ENCODE assay signal across 13 cellular contexts in genomic region chr11:12838463-12839120, GRCh38.
A peak's percentile ranks its signal among the peaks of the same experiment; 100 is the strongest.
DNase-seq lines count a peak whose midpoint lies in the region; ATAC-seq and TF ChIP-seq lines count a peak whose summit lies in the region.
"Had no signal": no experiment of that assay in that cellular context is flagged by ENCODE, and none has a peak within 500 bp of the region (broad histone marks: within the 10 kb centered on the region; RNA-seq: fewer than 3 reads in every experiment).

No MANE protein-coding gene starts in this region.

- H3K27ac ChIP-seq in BLaER1 (no peak overlapping the region), MM.1S (ENCODE audit: low read length) (peak overlapping the region; percentile 7; the same call in 1 of the 2 replicates)

- H3K4me3 ChIP-seq in BLaER1 (no peak overlapping the region), MM.1S (ENCODE audit: low read length) (peak overlapping the region; percentile 7; the same call in 1 of the 2 replicates), mucosa of descending colon (no peak overlapping the region)

- intact Hi-C loops in sciatic nerve (cut with DNase I) (no loop called here), mucosa of descending colon (cut with DNase I, micrococcal nuclease) (no loop called here)

- H3K9ac ChIP-seq in BLaER1 (no peak overlapping the region), MM.1S (ENCODE audit: low read length) (peak overlapping the region; percentile 0; the same call in 1 of the 2 replicates)

- H3K27me3 ChIP-seq in BLaER1 (no peaks in the 10 kb centered on the region), MM.1S (replicated peaks; ENCODE audit: insufficient read depth, low read length) (no peaks in the 10 kb centered on the region)
- H3K27me3 ChIP-seq: BE2C had no signal

- H3K4me1 ChIP-seq in BLaER1 (peaks cover 36% of the 10 kb centered on the region), MM.1S (ENCODE audit: low read length) (no peaks in the 10 kb centered on the region), mucosa of descending colon (ENCODE audit: low read depth) (peaks cover 7% of the 10 kb centered on the region)

- DNase-seq in MM.1S (peak; percentile 53), fibroblast of gingiva (ENCODE audit: low read depth) (peak; percentile 88), sciatic nerve (ENCODE audit: low spot score) (no peak), LoVo (ENCODE audit: low spot score) (no peak), NCI-H1048 (lab: John Stamatoyannopoulos, UW) (no peak), mucosa of descending colon (no peak)
- DNase-seq: activated CD8-positive, alpha-beta T cell treated with anti-CD3 and anti-CD28 coated beads, Interleukin-2, amount 10 ng/mL, durations not matched to agents 7 days and 5 days; BE2C; left colon; NCI-H1105 treated with DMSO at 0.1 percent for 48 hours; NCI-H510A treated with DMSO at 0.1 percent for 48 hours had no signal

- no peak overlapping the region for H2AFZ ChIP-seq in MM.1S (ENCODE audit: low read length)

- H3K36me3 ChIP-seq in BLaER1: no peaks in the 10 kb centered on the region
- no peaks in the 10 kb centered on the region for H3K36me3 ChIP-seq in MM.1S (replicated peaks; ENCODE audit: insufficient read depth, low read length)
- H3K36me3 ChIP-seq in mucosa of descending colon (ENCODE audit: low read depth): no peaks in the 10 kb centered on the region
- H3K36me3 ChIP-seq: BE2C had no signal

- H3F3A ChIP-seq in MM.1S (ENCODE audit: insufficient read depth, low read length): no peaks in the 10 kb centered on the region

- no peaks in the 10 kb centered on the region for H3K9me2 ChIP-seq in MM.1S (replicated peaks; ENCODE audit: insufficient read depth, low read length)

- peaks cover 80% of the 10 kb centered on the region for H3K79me2 ChIP-seq in MM.1S (ENCODE audit: low read length)

- ATAC-seq in sciatic nerve (peak; percentile 55), GM18858 (IDR thresholded peaks at IDR 0.05; ENCODE audit: unreplicated experiment) (no peak), mucosa of descending colon (no peak)
- ATAC-seq: activated CD8-positive, alpha-beta T cell treated with anti-CD3 and anti-CD28 coated beads, Interleukin-2, amount 10 ng/mL, durations not matched to agents 7 days and 5 days; left colon had no signal

- peak overlapping the region; percentile 60 for H3K4me2 ChIP-seq in BLaER1
- H3K4me2 ChIP-seq in MM.1S (ENCODE audit: low read depth, low read length): peak overlapping the region; percentile 53

- H3K9me3 ChIP-seq in BLaER1: peaks cover 4% of the 10 kb centered on the region; the same call in 1 of the 2 replicates
- no peaks in the 10 kb centered on the region for H3K9me3 ChIP-seq in MM.1S (replicated peaks; ENCODE audit: insufficient read depth, low read length)
- no peaks in the 10 kb centered on the region for H3K9me3 ChIP-seq in mucosa of descending colon
- H3K9me3 ChIP-seq: BE2C had no signal

- TF ChIP-seq CTCF in MM.1S (IDR thresholded peaks at IDR 0.05; ENCODE audit: low read length) (no peak), mucosa of descending colon (IDR thresholded peaks at IDR 0.05) (no peak)

- no peaks in the 10 kb centered on the region for H4K20me1 ChIP-seq in BLaER1
- H4K20me1 ChIP-seq in MM.1S (ENCODE audit: insufficient read depth, low read length): no peaks in the 10 kb centered on the region

Comparison
In these comparisons a context has a peak if more than half of its experiments do, and no peak if none do; other contexts are left out.
1. DNase-seq: peak in MM.1S (single experiment) and fibroblast of gingiva (single experiment); none in sciatic nerve (single experiment), LoVo (single experiment), NCI-H1048 (single experiment) and mucosa of descending colon (0 of 3).